8 cellular contexts compared by ENCODE assay signal in genomic region chr4:81030617-81031388, GRCh38. TPM values are rescaled to one million over a fixed set of nuclear protein-coding genes. Genes with fewer than 3 reads are reported as not detected.
A peak's percentile ranks its signal among the peaks of the same experiment; 100 is the strongest.
DNase-seq lines count a peak whose midpoint lies in the region; ATAC-seq and TF ChIP-seq lines count a peak whose summit lies in the region.

A gene with protein sequence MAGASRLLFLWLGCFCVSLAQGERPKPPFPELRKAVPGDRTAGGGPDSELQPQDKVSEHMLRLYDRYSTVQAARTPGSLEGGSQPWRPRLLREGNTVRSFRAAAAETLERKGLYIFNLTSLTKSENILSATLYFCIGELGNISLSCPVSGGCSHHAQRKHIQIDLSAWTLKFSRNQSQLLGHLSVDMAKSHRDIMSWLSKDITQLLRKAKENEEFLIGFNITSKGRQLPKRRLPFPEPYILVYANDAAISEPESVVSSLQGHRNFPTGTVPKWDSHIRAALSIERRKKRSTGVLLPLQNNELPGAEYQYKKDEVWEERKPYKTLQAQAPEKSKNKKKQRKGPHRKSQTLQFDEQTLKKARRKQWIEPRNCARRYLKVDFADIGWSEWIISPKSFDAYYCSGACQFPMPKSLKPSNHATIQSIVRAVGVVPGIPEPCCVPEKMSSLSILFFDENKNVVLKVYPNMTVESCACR (plus strand): TSS chr4:81030708. CDS start chr4:81031285, 577 bp downstream.

- no TSS peak for BruUV-seq in Calu3 (replicated peaks; lab: Mats Ljungman, UMichigan)

- 1% methylated on average over 74 of the region's 76 CpGs for WGBS in smooth muscle cell (ENCODE audit: low lambda C conversion rate)

- no peaks in the 10 kb centered on the region for H4K20me1 ChIP-seq in smooth muscle cell (ENCODE audit: low read depth)

- H2AFZ ChIP-seq in smooth muscle cell (ENCODE audit: low read depth) = no peak within 1 kb of the TSS

- peak; percentile 16 for DNase-seq in Calu3
- DNase-seq in activated naive CD8-positive, alpha-beta T cell treated with anti-CD3 and anti-CD28 coated beads, Interleukin-2, amount 10 ng/mL, durations not matched to agents 7 days and 5 days = peak; percentile 34
- DNase-seq in smooth muscle cell (lab: John Stamatoyannopoulos, UW; ENCODE audit: unreplicated experiment) = no peak
- no peak for DNase-seq in H4 (ENCODE audit: low spot score)
- DNase-seq in RPMI8226 = no peak

- peaks cover 13% of the 10 kb centered on the region for H3K4me1 ChIP-seq in HUES48 (ENCODE audit: control insufficient read depth, insufficient read depth, low read length)
- peaks cover 12% of the 10 kb centered on the region for H3K4me1 ChIP-seq in iPS-18a (ENCODE audit: control insufficient read depth, low read depth, low read length)
- H3K4me1 ChIP-seq in smooth muscle cell (ENCODE audit: low read depth) = peaks cover 6% of the 10 kb centered on the region

- H3K9me3 Mint-ChIP-seq in Calu3 (ENCODE audit: low read depth, unreplicated experiment) = no peaks in the 10 kb centered on the region
- H3K9me3 Mint-ChIP-seq in activated naive CD8-positive, alpha-beta T cell treated with anti-CD3 and anti-CD28 coated beads, Interleukin-2, amount 10 ng/mL, durations not matched to agents 7 days and 5 days = no peaks in the 10 kb centered on the region

- intact Hi-C loops in Calu3 (cut with micrococcal nuclease; ENCODE audit: unreplicated experiment) = no loop called here

- POLR2A ChIA-PET in activated naive CD8-positive, alpha-beta T cell treated with anti-CD3 and anti-CD28 coated beads, Interleukin-2, amount 10 ng/mL, durations not matched to agents 7 days and 5 days (lab: Charles Lee) = no interaction called here

- peak within 1 kb of the TSS; percentile 88 for H3K4me3 Mint-ChIP-seq in Calu3 (ENCODE audit: low read depth, unreplicated experiment)
- peak within 1 kb of the TSS; percentile 88 for H3K4me3 Mint-ChIP-seq in activated naive CD8-positive, alpha-beta T cell treated with anti-CD3 and anti-CD28 coated beads, Interleukin-2, amount 10 ng/mL, durations not matched to agents 7 days and 5 days

- peaks cover 38% of the 10 kb centered on the region for H3K27me3 Mint-ChIP-seq in Calu3 (ENCODE audit: unreplicated experiment)
- H3K27me3 Mint-ChIP-seq in activated naive CD8-positive, alpha-beta T cell treated with anti-CD3 and anti-CD28 coated beads, Interleukin-2, amount 10 ng/mL, durations not matched to agents 7 days and 5 days = peaks cover 64% of the 10 kb centered on the region

- CTCF ChIA-PET in Calu3 (lab: Charles Lee) = interaction anchor here (0.6 to 1.3 kb wide), 4 partner anchors 9 to 329 kb away, joined by 3 to 7 read pairs (median 4); no protein-coding TSS in a partner anchor

- H3K36me3 ChIP-seq in HUES48 (ENCODE audit: control insufficient read depth, insufficient read depth, low read length) (no peaks in the 10 kb centered on the region), iPS-18a (ENCODE audit: control insufficient read depth, low read depth, low read length) (no peaks in the 10 kb centered on the region), smooth muscle cell (ENCODE audit: low read depth) (no peaks in the 10 kb centered on the region)

- no peak within 1 kb of the TSS for H3K9ac ChIP-seq in HUES48 (ENCODE audit: low read depth, low read length)
- H3K9ac ChIP-seq in iPS-18a (ENCODE audit: low read length) = peak within 1 kb of the TSS; percentile 34
- H3K9ac ChIP-seq in smooth muscle cell (ENCODE audit: low read depth) = no peak within 1 kb of the TSS

- H3K4me3 ChIP-seq in HUES48 (ENCODE audit: low read depth, low read length) = peak within 1 kb of the TSS; percentile 72
- H3K4me3 ChIP-seq in iPS-18a (ENCODE audit: low read length) = peak within 1 kb of the TSS; percentile 80
- peak within 1 kb of the TSS; percentile 42 for H3K4me3 ChIP-seq in smooth muscle cell

- H3K27me3 ChIP-seq in HUES48 (ENCODE audit: control insufficient read depth, insufficient read depth, low read length) (peaks cover 84% of the 10 kb centered on the region), iPS-18a (ENCODE audit: control insufficient read depth, insufficient read depth, low read length) (peaks cover 59% of the 10 kb centered on the region), smooth muscle cell (ENCODE audit: low read depth) (peaks cover 100% of the 10 kb centered on the region)

- no peak for TF ChIP-seq CTCF in Calu3 (IDR thresholded peaks at IDR 0.05; ENCODE audit: unreplicated experiment)
- no peak for TF ChIP-seq CTCF in smooth muscle cell (IDR thresholded peaks at IDR 0.05; ENCODE audit: borderline replicate concordance, insufficient read depth, poor library complexity, severe bottlenecking)

- H3K79me2 ChIP-seq in smooth muscle cell (ENCODE audit: low read depth) = no peaks in the 10 kb centered on the region

- peaks cover 17% of the 10 kb centered on the region for H3K36me3 Mint-ChIP-seq in Calu3 (ENCODE audit: insufficient read depth, unreplicated experiment)
- H3K36me3 Mint-ChIP-seq in activated naive CD8-positive, alpha-beta T cell treated with anti-CD3 and anti-CD28 coated beads, Interleukin-2, amount 10 ng/mL, durations not matched to agents 7 days and 5 days = peaks cover 2% of the 10 kb centered on the region

- peaks cover 7% of the 10 kb centered on the region for H3K4me1 Mint-ChIP-seq in Calu3 (ENCODE audit: low read depth, unreplicated experiment)
- peaks cover 15% of the 10 kb centered on the region for H3K4me1 Mint-ChIP-seq in activated naive CD8-positive, alpha-beta T cell treated with anti-CD3 and anti-CD28 coated beads, Interleukin-2, amount 10 ng/mL, durations not matched to agents 7 days and 5 days

- no peaks in the 10 kb centered on the region for H3F3A ChIP-seq in smooth muscle cell (ENCODE audit: low read depth)

- ATAC-seq in activated naive CD8-positive, alpha-beta T cell treated with anti-CD3 and anti-CD28 coated beads, Interleukin-2, amount 10 ng/mL, durations not matched to agents 7 days and 5 days (ENCODE audit: low read depth) = peak; percentile 30
- no peak for ATAC-seq in HG03135 (IDR thresholded peaks at IDR 0.05; ENCODE audit: unreplicated experiment)

- H3K9me3 ChIP-seq in HUES48 (ENCODE audit: control insufficient read depth, insufficient read depth, low read length) (no peaks in the 10 kb centered on the region), iPS-18a (ENCODE audit: control insufficient read depth, low read depth, low read length) (no peaks in the 10 kb centered on the region), smooth muscle cell (replicated peaks; ENCODE audit: low read depth) (no peaks in the 10 kb centered on the region)

- H3K27ac ChIP-seq in HUES48 (ENCODE audit: low read depth, low read length) = no peak within 1 kb of the TSS
- H3K27ac ChIP-seq in iPS-18a (ENCODE audit: low read length) = no peak within 1 kb of the TSS
- H3K27ac ChIP-seq in smooth muscle cell (ENCODE audit: low read depth) = no peak within 1 kb of the TSS

- peak within 1 kb of the TSS; percentile 83 for H3K4me2 ChIP-seq in smooth muscle cell

- peak within 1 kb of the TSS; percentile 5 for H3K27ac Mint-ChIP-seq in Calu3 (ENCODE audit: unreplicated experiment)
- no peak within 1 kb of the TSS for H3K27ac Mint-ChIP-seq in activated naive CD8-positive, alpha-beta T cell treated with anti-CD3 and anti-CD28 coated beads, Interleukin-2, amount 10 ng/mL, durations not matched to agents 7 days and 5 days

RNA-seq across cellular contexts. Expression of the gene that starts here (rescaled TPM):
- 0.10 and 0.17 TPM in 2 replicates for total RNA-seq in Calu3 (2022)
- not detected for total RNA-seq in activated naive CD8-positive, alpha-beta T cell treated with anti-CD3 and anti-CD28 coated beads, Interleukin-2, amount 10 ng/mL, durations not matched to agents 7 days and 5 days
- total RNA-seq in smooth muscle cell = not detected in 2 replicates
- polyA plus RNA-seq in smooth muscle cell = not detected in 2 replicates
- total RNA-seq in H4 (2014; rRNA removed; shearing (Covaris generic)) = not detected in 2 replicates

Comparison
In these comparisons a context has a peak if more than half of its experiments do, and no peak if none do; other contexts are left out.
1. Peak in DNase-seq in Calu3; RNA of the gene not detected or under 1 TPM.
2. Peak in DNase-seq and ATAC-seq in activated naive CD8-positive, alpha-beta T cell treated with anti-CD3 and anti-CD28 coated beads, Interleukin-2, amount 10 ng/mL, durations not matched to agents 7 days and 5 days; RNA of the gene not detected or under 1 TPM.